In genomic region chr19:55036058-55036457, GRCh38 we compare ENCODE assay signal across 39 cellular contexts. TPM values are rescaled to one million over a fixed set of nuclear protein-coding genes. Genes with fewer than 3 reads are reported as not detected.
"Had no signal": no experiment of that assay in that cellular context is flagged by ENCODE, and none has a peak within 500 bp of the region (broad histone marks: within the 10 kb centered on the region; RNA-seq: fewer than 3 reads in every experiment).

No MANE protein-coding gene starts in this region.

- ATAC-seq: activated CD4-positive, alpha-beta T cell treated with anti-CD3 and anti-CD28 coated beads for 36 hours; activated CD4-positive, CD25-positive, alpha-beta regulatory T cell treated with anti-CD3 and anti-CD28 coated beads, Interleukin-2, amount 50 U/mL, for 24 hours; activated CD8-positive, alpha-beta memory T cell treated with anti-CD3 and anti-CD28 coated beads, Interleukin-2, amount 10 ng/mL, durations not matched to agents 7 days and 5 days; activated CD8-positive, alpha-beta T cell treated with anti-CD3 and anti-CD28 coated beads, Interleukin-2, amount 10 ng/mL, durations not matched to agents 7 days and 5 days; activated naive CD8-positive, alpha-beta T cell treated with anti-CD3 and anti-CD28 coated beads, Interleukin-2, amount 50 U/mL, for 24 hours had no signal

- H3K4me3 Mint-ChIP-seq: activated CD4-positive, alpha-beta memory T cell treated with anti-CD3 and anti-CD28 coated beads, Interleukin-2, amount 10 ng/mL, durations not matched to agents 7 days and 5 days; activated CD4-positive, alpha-beta T cell treated with anti-CD3 and anti-CD28 coated beads for 36 hours; activated CD4-positive, alpha-beta T cell treated with anti-CD3 and anti-CD28 coated beads, Interleukin-2, amount 10 ng/mL, durations not matched to agents 7 days and 5 days; activated CD8-positive, alpha-beta memory T cell treated with anti-CD3 and anti-CD28 coated beads, Interleukin-2, amount 10 ng/mL, durations not matched to agents 7 days and 5 days; activated CD8-positive, alpha-beta T cell treated with anti-CD3 and anti-CD28 coated beads, Interleukin-2, amount 10 ng/mL, durations not matched to agents 7 days and 5 days; activated naive CD4-positive, alpha-beta T cell treated with anti-CD3 and anti-CD28 coated beads, Interleukin-2, amount 10 ng/mL, durations not matched to agents 7 days and 5 days; activated naive CD4-positive, alpha-beta T cell treated with anti-CD3 and anti-CD28 coated beads, Interleukin-2, amount 50 U/mL, for 24 hours; activated naive CD8-positive, alpha-beta T cell; activated naive CD8-positive, alpha-beta T cell treated with anti-CD3 and anti-CD28 coated beads, Interleukin-2, amount 10 ng/mL, durations not matched to agents 7 days and 5 days; activated naive CD8-positive, alpha-beta T cell treated with anti-CD3 and anti-CD28 coated beads, Interleukin-2, amount 50 U/mL, for 24 hours; activated T-cell treated with anti-CD3 and anti-CD28 coated beads, Interleukin-2, amount 50 U/mL, for 24 hours; brain; central memory CD8-positive, alpha-beta T cell; T-helper 1 cell treated with Interleukin-12 subunit alpha and Interleukin-12 subunit beta and Interleukin-4 antibody, amounts not matched to agents 30 μg/mL and 1 μg/mL, for 36 hours; T-helper 2 cell treated with Interferon-gamma antibody and Interleukin-4, amounts not matched to agents 5 μg/mL and 100 μg/mL, for 36 hours had no signal

- H3K4me3 ChIP-seq: ascending aorta, cardiac muscle cell had no signal

- H3K36me3 ChIP-seq: ascending aorta, cardiac muscle cell had no signal

- H3K27ac Mint-ChIP-seq: activated CD4-positive, alpha-beta memory T cell treated with anti-CD3 and anti-CD28 coated beads, Interleukin-2, amount 10 ng/mL, durations not matched to agents 7 days and 5 days; activated CD4-positive, alpha-beta T cell treated with anti-CD3 and anti-CD28 coated beads for 36 hours; activated CD4-positive, alpha-beta T cell treated with anti-CD3 and anti-CD28 coated beads, Interleukin-2, amount 10 ng/mL, durations not matched to agents 7 days and 5 days; activated CD8-positive, alpha-beta memory T cell treated with anti-CD3 and anti-CD28 coated beads, Interleukin-2, amount 10 ng/mL, durations not matched to agents 7 days and 5 days; activated CD8-positive, alpha-beta T cell treated with anti-CD3 and anti-CD28 coated beads, Interleukin-2, amount 10 ng/mL, durations not matched to agents 7 days and 5 days; activated naive CD4-positive, alpha-beta T cell treated with anti-CD3 and anti-CD28 coated beads, Interleukin-2, amount 10 ng/mL, durations not matched to agents 7 days and 5 days; activated naive CD4-positive, alpha-beta T cell treated with anti-CD3 and anti-CD28 coated beads, Interleukin-2, amount 50 U/mL, for 24 hours; activated naive CD8-positive, alpha-beta T cell; activated naive CD8-positive, alpha-beta T cell treated with anti-CD3 and anti-CD28 coated beads, Interleukin-2, amount 10 ng/mL, durations not matched to agents 7 days and 5 days; activated naive CD8-positive, alpha-beta T cell treated with anti-CD3 and anti-CD28 coated beads, Interleukin-2, amount 50 U/mL, for 24 hours; activated T-cell treated with anti-CD3 and anti-CD28 coated beads, Interleukin-2, amount 50 U/mL, for 24 hours; activated T-helper 2 cell treated with anti-CD3 and anti-CD28 coated beads, Interferon-gamma antibody, Interleukin-2, Interleukin-4, amounts not matched to agents 10 μg/mL and 5 μg/mL and 100 μg/mL, durations not matched to agents 14 hours and 24 hours and 36 hours; brain; T-helper 1 cell treated with Interleukin-12 subunit alpha and Interleukin-12 subunit beta and Interleukin-4 antibody, amounts not matched to agents 30 μg/mL and 1 μg/mL, for 36 hours; T-helper 2 cell treated with Interferon-gamma antibody and Interleukin-4, amounts not matched to agents 5 μg/mL and 100 μg/mL, for 36 hours had no signal

- H3K4me1 Mint-ChIP-seq: brain had no signal

- H3K27me3 ChIP-seq: ascending aorta, cardiac muscle cell had no signal

- H3K27me3 Mint-ChIP-seq: activated CD4-positive, alpha-beta memory T cell treated with anti-CD3 and anti-CD28 coated beads, Interleukin-2, amount 10 ng/mL, durations not matched to agents 7 days and 5 days; activated CD4-positive, alpha-beta T cell treated with anti-CD3 and anti-CD28 coated beads for 36 hours; activated CD4-positive, alpha-beta T cell treated with anti-CD3 and anti-CD28 coated beads, Interleukin-2, amount 10 ng/mL, durations not matched to agents 7 days and 5 days; activated CD8-positive, alpha-beta memory T cell treated with anti-CD3 and anti-CD28 coated beads, Interleukin-2, amount 10 ng/mL, durations not matched to agents 7 days and 5 days; activated naive CD4-positive, alpha-beta T cell treated with anti-CD3 and anti-CD28 coated beads, Interleukin-2, amount 10 ng/mL, durations not matched to agents 7 days and 5 days; activated naive CD4-positive, alpha-beta T cell treated with anti-CD3 and anti-CD28 coated beads, Interleukin-2, amount 50 U/mL, for 24 hours; activated naive CD8-positive, alpha-beta T cell; activated naive CD8-positive, alpha-beta T cell treated with anti-CD3 and anti-CD28 coated beads, Interleukin-2, amount 10 ng/mL, durations not matched to agents 7 days and 5 days; activated T-cell treated with anti-CD3 and anti-CD28 coated beads, Interleukin-2, amount 50 U/mL, for 24 hours; brain; central memory CD8-positive, alpha-beta T cell had no signal

- DNase-seq: activated CD4-positive, alpha-beta memory T cell treated with anti-CD3 and anti-CD28 coated beads, Interleukin-2, amount 10 ng/mL, durations not matched to agents 7 days and 5 days; activated CD4-positive, alpha-beta T cell treated with anti-CD3 and anti-CD28 coated beads for 1 hour; activated CD4-positive, alpha-beta T cell treated with anti-CD3 and anti-CD28 coated beads for 36 hours; activated CD4-positive, alpha-beta T cell treated with anti-CD3 and anti-CD28 coated beads for 48 hours; activated CD4-positive, alpha-beta T cell treated with anti-CD3 and anti-CD28 coated beads, Interleukin-2, amount 10 ng/mL, durations not matched to agents 7 days and 5 days; activated CD4-positive, alpha-beta T cell treated with anti-CD3 and anti-CD28 coated beads, Interleukin-2, amount 50 U/mL, for 48 hours; activated CD4-positive, CD25-positive, alpha-beta regulatory T cell; activated CD8-positive, alpha-beta memory T cell treated with anti-CD3 and anti-CD28 coated beads for 24 hours; activated CD8-positive, alpha-beta memory T cell treated with anti-CD3 and anti-CD28 coated beads, Interleukin-2, amount 10 ng/mL, durations not matched to agents 7 days and 5 days; activated CD8-positive, alpha-beta memory T cell treated with anti-CD3 and anti-CD28 coated beads, Interleukin-2, amount 50 U/mL, for 48 hours; activated CD8-positive, alpha-beta T cell treated with anti-CD3 and anti-CD28 coated beads, Interleukin-2, amount 10 ng/mL, durations not matched to agents 7 days and 5 days; activated effector memory CD4-positive, alpha-beta T cell treated with Interleukin-2 at 50 U/mL for 16 hours; activated gamma-delta T cell; activated naive CD4-positive, alpha-beta T cell treated with anti-CD3 and anti-CD28 coated beads, Interleukin-2, amount 10 ng/mL, durations not matched to agents 7 days and 5 days; activated naive CD4-positive, alpha-beta T cell treated with Interleukin-2 at 50 U/mL for 16 hours; activated naive CD8-positive, alpha-beta T cell treated with anti-CD3 and anti-CD28 coated beads, Interleukin-2, amount 10 ng/mL, durations not matched to agents 7 days and 5 days; activated naive CD8-positive, alpha-beta T cell treated with anti-CD3 and anti-CD28 coated beads, Interleukin-2, amount 50 U/mL, for 24 hours; activated T-cell treated with anti-CD3 and anti-CD28 coated beads, Interleukin-2, amount 50 U/mL, for 24 hours; activated T-cell treated with anti-CD3 and anti-CD28 coated beads, Interleukin-2, amount 50 U/mL, for 48 hours; amygdala; anterior cingulate cortex; caudate nucleus; cerebellar nuclear complex; T-helper 2 cell; T-helper 9 cell had no signal

- FAIRE-seq: bronchial epithelial cell, TTC549 had no signal

- H3K27ac ChIP-seq: ascending aorta, cardiac muscle cell, VCaP had no signal

- H3K9me3 Mint-ChIP-seq: activated naive CD4-positive, alpha-beta T cell treated with anti-CD3 and anti-CD28 coated beads, Interleukin-2, amount 50 U/mL, for 24 hours; activated naive CD8-positive, alpha-beta T cell treated with anti-CD3 and anti-CD28 coated beads, Interleukin-2, amount 50 U/mL, for 24 hours; activated T-helper 2 cell treated with anti-CD3 and anti-CD28 coated beads, Interferon-gamma antibody, Interleukin-2, Interleukin-4, amounts not matched to agents 10 μg/mL and 5 μg/mL and 100 μg/mL, durations not matched to agents 14 hours and 24 hours and 36 hours; central memory CD8-positive, alpha-beta T cell; T-helper 2 cell treated with Interferon-gamma antibody and Interleukin-4, amounts not matched to agents 5 μg/mL and 100 μg/mL, for 36 hours had no signal

- H3K4me1 ChIP-seq: ascending aorta had no signal

RNA-seq across cellular contexts. Expression of gene GP6, which starts 2.0 kb away (rescaled TPM):
- total RNA-seq: ascending aorta, bronchial epithelial cell, chondrocyte had no signal
- polyA plus RNA-seq: cardiac muscle cell had no signal

RNA-seq across cellular contexts. Expression of gene EPS8L1, which starts 39.6 kb away (rescaled TPM):
- total RNA-seq: ascending aorta had no signal
